20 cellular contexts compared by ENCODE assay signal in the genomic region with DNA sequence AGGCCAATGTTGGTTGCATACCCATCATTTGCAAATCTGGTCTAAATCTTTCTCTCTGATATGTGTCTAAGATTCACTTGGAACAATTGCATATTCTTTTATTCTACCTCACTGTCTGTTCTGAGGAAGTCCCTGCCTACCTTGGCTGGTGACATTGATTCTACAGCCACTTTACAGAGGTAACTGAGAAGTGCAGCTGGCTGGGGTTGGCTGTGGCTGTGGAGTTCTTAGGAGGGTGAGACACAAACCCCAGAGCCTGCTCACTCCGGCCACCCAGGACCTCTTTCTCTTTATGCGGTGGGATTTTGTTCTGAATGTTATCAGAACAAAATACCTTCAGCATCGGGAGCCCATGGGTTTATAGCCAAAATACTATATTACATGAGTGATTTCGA. TPM values are rescaled to one million over a fixed set of nuclear protein-coding genes. Genes with fewer than 3 reads are reported as not detected.
DNase-seq lines count a peak whose midpoint lies in the region; ATAC-seq and TF ChIP-seq lines count a peak whose summit lies in the region.
"Had no signal": no experiment of that assay in that cellular context is flagged by ENCODE, and none has a peak within 500 bp of the region (broad histone marks: within the 10 kb centered on the region; RNA-seq: fewer than 3 reads in every experiment).

No MANE protein-coding gene starts in this region.

- dilution Hi-C loops in IMR-90 (cut with HindIII; ENCODE audit: low sequenced_read_pairs, unreplicated experiment) (no loop called here), mammary epithelial cell (cut with HindIII; ENCODE audit: low sequenced_read_pairs) (no loop called here)

- H3K79me2 ChIP-seq in mammary epithelial cell (ENCODE audit: insufficient read depth, low read length) (no peaks in the 10 kb centered on the region), smooth muscle cell (ENCODE audit: low read depth) (no peaks in the 10 kb centered on the region)

- H3K27me3 ChIP-seq in IMR-90 (ENCODE audit: control insufficient read depth, insufficient read depth, low read length): no peaks in the 10 kb centered on the region
- no peaks in the 10 kb centered on the region for H3K27me3 ChIP-seq in mammary epithelial cell (ENCODE audit: insufficient read depth, low read length)
- H3K27me3 ChIP-seq in smooth muscle cell (ENCODE audit: low read depth): peaks cover 20% of the 10 kb centered on the region
- H3K27me3 ChIP-seq in dorsolateral prefrontal cortex: peaks cover 0 to 30% (median 3%) of the 10 kb centered on the region in 45 donors

- no peak overlapping the region for H3K4me2 ChIP-seq in IMR-90 (ENCODE audit: low read depth, low read length)
- H3K4me2 ChIP-seq in mammary epithelial cell (ENCODE audit: insufficient read depth, low read depth, low read length): peak overlapping the region; percentile 33
- H3K4me2 ChIP-seq in smooth muscle cell: peak overlapping the region; percentile 59
- H3K4me2 ChIP-seq: KMS-11 had no signal

- H3K9me1 ChIP-seq in IMR-90 (ENCODE audit: insufficient read depth, low read length): peaks cover 21% of the 10 kb centered on the region

- H3K23ac ChIP-seq in IMR-90 (ENCODE audit: low read depth, low read length): no peak overlapping the region

- H2AK9ac ChIP-seq in IMR-90 (replicated peaks; ENCODE audit: low read depth, low read length, poor library complexity): no peak overlapping the region

- in situ Hi-C loops in IMR-90 (cut with MboI; ENCODE audit: low sequenced_read_pairs) (no loop called here), mammary epithelial cell (cut with MboI; ENCODE audit: low sequenced_read_pairs in 2 of 2) (no loop called here)

- DNase-seq in activated CD4-positive, alpha-beta T cell treated with anti-CD3 and anti-CD28 coated beads for 36 hours: peak; percentile 5
- no peak for DNase-seq in activated CD4-positive, alpha-beta T cell treated with anti-CD3 and anti-CD28 coated beads, Interleukin-2, amount 10 ng/mL, durations not matched to agents 24 days and 14 days
- DNase-seq in IMR-90 (no peak), mammary epithelial cell (no peak), smooth muscle cell (lab: John Stamatoyannopoulos, UW; ENCODE audit: unreplicated experiment) (no peak), T-helper 1 cell (no peak), dorsolateral prefrontal cortex (no peak)
- no peak for DNase-seq in stimulated activated CD8-positive, alpha-beta memory T cell treated with anti-CD3 and anti-CD28 coated beads, Interleukin-4, amount 100 ng/mL, for 48 hours
- DNase-seq: DMS79, H9, NCI-H1105, NCI-H146, NCI-H2029 treated with DMSO at 0.1 percent for 48 hours, NCI-H2171, NCI-H345, NCI-H82, SHP77 had no signal

- ATAC-seq in activated CD4-positive, alpha-beta T cell treated with anti-CD3 and anti-CD28 coated beads for 36 hours: no peak
- no peak for ATAC-seq in IMR-90 (ENCODE audit: low read depth)
- ATAC-seq: GM12878 had no signal

- no peaks in the 10 kb centered on the region for H3K36me3 ChIP-seq in IMR-90 (ENCODE audit: control insufficient read depth, insufficient read depth, low read length)
- H3K36me3 ChIP-seq in mammary epithelial cell (ENCODE audit: insufficient read depth, low read length): no peaks in the 10 kb centered on the region
- no peaks in the 10 kb centered on the region for H3K36me3 ChIP-seq in smooth muscle cell (ENCODE audit: low read depth)

- no peak overlapping the region for H2AK5ac ChIP-seq in IMR-90 (ENCODE audit: low read depth, low read length)

- H2BK20ac ChIP-seq in IMR-90 (ENCODE audit: low read depth, low read length): peak overlapping the region; percentile 67; the same call in 1 of the 2 replicates

- H2AFZ ChIP-seq in IMR-90 (replicated peaks; ENCODE audit: low read length, poor library complexity) (no peak overlapping the region), mammary epithelial cell (ENCODE audit: low read depth, low read length) (peak overlapping the region; percentile 57), smooth muscle cell (ENCODE audit: low read depth) (no peak overlapping the region)

- H3K27ac Mint-ChIP-seq in activated CD4-positive, alpha-beta T cell treated with anti-CD3 and anti-CD28 coated beads for 36 hours: no peak overlapping the region
- H3K27ac Mint-ChIP-seq in activated CD4-positive, alpha-beta T cell treated with anti-CD3 and anti-CD28 coated beads, Interleukin-2, amount 10 ng/mL, durations not matched to agents 24 days and 14 days: no peak overlapping the region
- H3K27ac Mint-ChIP-seq: H9 had no signal

- H4K8ac ChIP-seq in IMR-90 (ENCODE audit: low read depth in 2 of 2, low read length in 2 of 2): no peak overlapping the region

- no peaks in the 10 kb centered on the region for H3F3A ChIP-seq in smooth muscle cell (ENCODE audit: low read depth)

- H2BK15ac ChIP-seq in IMR-90 (ENCODE audit: low read depth, low read length): peak overlapping the region; percentile 11; the same call in 1 of the 3 replicates

- no peak overlapping the region for H3K56ac ChIP-seq in IMR-90 (ENCODE audit: extremely low read depth, insufficient read depth, low read length)

- 0 out of 2 replicates have a peak overlapping the region, but pooled peaks have one; percentile 26 for H3K4ac ChIP-seq in IMR-90 (ENCODE audit: low read depth, low read length)

- no peaks in the 10 kb centered on the region for H4K20me1 ChIP-seq in IMR-90 (ENCODE audit: insufficient read depth, low read length)
- no peaks in the 10 kb centered on the region for H4K20me1 ChIP-seq in mammary epithelial cell (ENCODE audit: insufficient read depth, low read length)
- H4K20me1 ChIP-seq in smooth muscle cell (ENCODE audit: low read depth): no peaks in the 10 kb centered on the region

- BruUV-seq in IMR-90 (replicated peaks; lab: Mats Ljungman, UMichigan) (no TSS peak), mammary epithelial cell (replicated peaks; lab: Mats Ljungman, UMichigan) (no TSS peak)

- no peak overlapping the region for H4K91ac ChIP-seq in IMR-90 (ENCODE audit: insufficient read depth, low read depth, low read length)

- H3K9ac ChIP-seq in IMR-90 (ENCODE audit: low read depth, low read length) (no peak overlapping the region), mammary epithelial cell (ENCODE audit: insufficient read depth, low read length) (no peak overlapping the region), smooth muscle cell (ENCODE audit: low read depth) (no peak overlapping the region)
- H3K9ac ChIP-seq: KMS-11 had no signal

- CTCF ChIA-PET in activated CD4-positive, alpha-beta T cell treated with anti-CD3 and anti-CD28 coated beads for 36 hours (lab: Charles Lee): interaction anchor here (0.5 kb wide), 1 partner anchor 243 kb away, joined by 3 read pairs; no protein-coding TSS in a partner anchor
- CTCF ChIA-PET in IMR-90 (lab: Yijun Ruan, JAX): no interaction called here
- CTCF ChIA-PET in mammary epithelial cell (lab: Charles Lee; ENCODE audit: low non-redundant PET): no interaction called here

- H3K9me3 ChIP-seq in IMR-90 (ENCODE audit: control insufficient read depth, insufficient read depth, low read length) (no peaks in the 10 kb centered on the region), mammary epithelial cell (replicated peaks; ENCODE audit: insufficient read depth, low read length) (no peaks in the 10 kb centered on the region), smooth muscle cell (replicated peaks; ENCODE audit: low read depth) (no peaks in the 10 kb centered on the region)

- H3K27ac ChIP-seq in IMR-90 (ENCODE audit: insufficient read depth, low read length): no peak overlapping the region
- H3K27ac ChIP-seq in mammary epithelial cell (ENCODE audit: insufficient read depth, low read depth, low read length): no peak overlapping the region
- no peak overlapping the region for H3K27ac ChIP-seq in smooth muscle cell (ENCODE audit: low read depth)
- H3K27ac ChIP-seq in dorsolateral prefrontal cortex: no peak overlapping the region
- H3K27ac ChIP-seq: KMS-11, SK-N-MC had no signal

- no peak for TF ChIP-seq CTCF in IMR-90 (conservative IDR thresholded peaks at IDR 0.05; ENCODE audit: low read depth, low read length)
- no peak for TF ChIP-seq CTCF in mammary epithelial cell (conservative IDR thresholded peaks at IDR 0.05 in 1 of 2, IDR thresholded peaks at IDR 0.05 in 1 of 2; ENCODE audit: extremely low read depth in 1 of 2, insufficient read depth in 1 of 2, low read depth in 1 of 2, low read length in 2 of 2)
- no peak for TF ChIP-seq CTCF in smooth muscle cell (IDR thresholded peaks at IDR 0.05; ENCODE audit: borderline replicate concordance, insufficient read depth, poor library complexity, severe bottlenecking)
- TF ChIP-seq CTCF in dorsolateral prefrontal cortex (IDR thresholded peaks at IDR 0.05 in 54 of 56, conservative IDR thresholded peaks at IDR 0.05 in 2 of 56; ENCODE audit: low read depth in 1 of 56, partially characterized antibody in 56 of 56): no peak

- H3K4me3 Mint-ChIP-seq in activated CD4-positive, alpha-beta T cell treated with anti-CD3 and anti-CD28 coated beads for 36 hours: no peak overlapping the region
- no peak overlapping the region for H3K4me3 Mint-ChIP-seq in activated CD4-positive, alpha-beta T cell treated with anti-CD3 and anti-CD28 coated beads, Interleukin-2, amount 10 ng/mL, durations not matched to agents 24 days and 14 days
- H3K4me3 Mint-ChIP-seq: H9 had no signal

- intact Hi-C loops in activated CD4-positive, alpha-beta T cell treated with anti-CD3 and anti-CD28 coated beads for 36 hours (cut with DNase I, micrococcal nuclease): loop anchor here in 1 of 2 experiments (2.0 to 5.0 kb wide), 2 partner anchors 52 to 296 kb away; no protein-coding TSS in a partner anchor
- intact Hi-C loops in activated CD4-positive, alpha-beta T cell treated with anti-CD3 and anti-CD28 coated beads, Interleukin-2, amount 10 ng/mL, durations not matched to agents 24 days and 14 days (cut with micrococcal nuclease): no loop called here
- intact Hi-C loops in IMR-90 (cut with micrococcal nuclease): no loop called here
- intact Hi-C loops in mammary epithelial cell (cut with micrococcal nuclease): no loop called here
- intact Hi-C loops in dorsolateral prefrontal cortex (cut with DNase I): no loop called here

- H2BK120ac ChIP-seq in IMR-90 (ENCODE audit: low read depth, low read length): peak overlapping the region; percentile 26; the same call in 1 of the 2 replicates

- H3K4me3 ChIP-seq in IMR-90 (ENCODE audit: insufficient read depth, low read depth, low read length): no peak overlapping the region
- no peak overlapping the region for H3K4me3 ChIP-seq in mammary epithelial cell (replicated peaks in 1 of 3; ENCODE audit: insufficient read depth in 1 of 3, low read depth in 2 of 3, low read length in 3 of 3)
- H3K4me3 ChIP-seq in smooth muscle cell: no peak overlapping the region
- H3K4me3 ChIP-seq in dorsolateral prefrontal cortex: no peak overlapping the region
- H3K4me3 ChIP-seq: GM12878, SK-N-MC had no signal

- no peak overlapping the region for H4K5ac ChIP-seq in IMR-90 (ENCODE audit: low read depth, low read length)

- POLR2A ChIA-PET in activated CD4-positive, alpha-beta T cell treated with anti-CD3 and anti-CD28 coated beads for 36 hours (lab: Charles Lee): no interaction called here
- POLR2A ChIA-PET in IMR-90 (lab: Charles Lee; ENCODE audit: unreplicated experiment): no interaction called here

- H3K4me1 ChIP-seq in IMR-90 (ENCODE audit: control insufficient read depth, insufficient read depth, low read length) (peaks cover 8% of the 10 kb centered on the region), mammary epithelial cell (ENCODE audit: insufficient read depth, low read length) (peaks cover 14% of the 10 kb centered on the region), smooth muscle cell (ENCODE audit: low read depth) (peaks cover 12% of the 10 kb centered on the region)

- no peak for TF ChIP-seq POLR2A in IMR-90 (IDR thresholded peaks at IDR 0.05; ENCODE audit: low read depth, low read length)

- no peak overlapping the region for H3K14ac ChIP-seq in IMR-90 (replicated peaks; ENCODE audit: low read depth, low read length)

- H3K18ac ChIP-seq in IMR-90 (ENCODE audit: low read depth, low read length): no peak overlapping the region

- H3K79me1 ChIP-seq in IMR-90 (ENCODE audit: low read depth in 1 of 2, low read length in 2 of 2): no peaks in the 10 kb centered on the region

- no peak for TF ChIP-seq RAD21 in IMR-90 (IDR thresholded peaks at IDR 0.05; ENCODE audit: low read length)

- H3K36me3 Mint-ChIP-seq in activated CD4-positive, alpha-beta T cell treated with anti-CD3 and anti-CD28 coated beads for 36 hours (ENCODE audit: low read depth): no peaks in the 10 kb centered on the region
- no peaks in the 10 kb centered on the region for H3K36me3 Mint-ChIP-seq in activated CD4-positive, alpha-beta T cell treated with anti-CD3 and anti-CD28 coated beads, Interleukin-2, amount 10 ng/mL, durations not matched to agents 24 days and 14 days (ENCODE audit: low read depth)

- H3K27me3 Mint-ChIP-seq in activated CD4-positive, alpha-beta T cell treated with anti-CD3 and anti-CD28 coated beads for 36 hours: peaks cover 14% of the 10 kb centered on the region
- H3K27me3 Mint-ChIP-seq in activated CD4-positive, alpha-beta T cell treated with anti-CD3 and anti-CD28 coated beads, Interleukin-2, amount 10 ng/mL, durations not matched to agents 24 days and 14 days: peaks cover 7% of the 10 kb centered on the region

- no CpG with 5 or more reads among the region's 4 CpGs for WGBS in IMR-90 (ENCODE audit: extremely low coverage in 2 of 2, insufficient read length in 1 of 2), 2 experiments
- 98% methylated on average over 4 of the region's 4 CpGs for WGBS in mammary epithelial cell (ENCODE audit: low coverage, missing lambda C conversion rate)
- WGBS in smooth muscle cell (ENCODE audit: low lambda C conversion rate): 97% methylated on average over 4 of the region's 4 CpGs

- peaks cover 11% of the 10 kb centered on the region for H3K4me1 Mint-ChIP-seq in activated CD4-positive, alpha-beta T cell treated with anti-CD3 and anti-CD28 coated beads for 36 hours
- H3K4me1 Mint-ChIP-seq in activated CD4-positive, alpha-beta T cell treated with anti-CD3 and anti-CD28 coated beads, Interleukin-2, amount 10 ng/mL, durations not matched to agents 24 days and 14 days: peaks cover 8% of the 10 kb centered on the region

- H2BK5ac ChIP-seq in IMR-90 (ENCODE audit: low read depth, low read length, poor library complexity, severe bottlenecking): no peak overlapping the region

- no peaks in the 10 kb centered on the region for H3K9me3 Mint-ChIP-seq in activated CD4-positive, alpha-beta T cell treated with anti-CD3 and anti-CD28 coated beads for 36 hours (ENCODE audit: low read depth)
- H3K9me3 Mint-ChIP-seq in activated CD4-positive, alpha-beta T cell treated with anti-CD3 and anti-CD28 coated beads, Interleukin-2, amount 10 ng/mL, durations not matched to agents 24 days and 14 days: no peaks in the 10 kb centered on the region
- H3K9me3 Mint-ChIP-seq: H9 had no signal

RNA-seq across cellular contexts. Expression of gene IRS2, which starts 54.5 kb away (rescaled TPM):
- total RNA-seq in activated CD4-positive, alpha-beta T cell treated with anti-CD3 and anti-CD28 coated beads for 36 hours: 1 to 10 TPM; 1.4 to 1.5 TPM
- 3.2 and 3.5 TPM in 2 replicates for total RNA-seq in activated CD4-positive, alpha-beta T cell treated with anti-CD3 and anti-CD28 coated beads, Interleukin-2, amount 10 ng/mL, durations not matched to agents 24 days and 14 days
- total RNA-seq in IMR-90 (2012; rRNA removed) (0.36 and 0.83 TPM in 2 replicates), mammary epithelial cell (10 to 100 TPM; 22.7 to 37.8 TPM), smooth muscle cell (0.72 and 0.90 TPM in 2 replicates), dorsolateral prefrontal cortex (100 to 1,000 TPM in 1 of 120 experiments, 10 to 100 TPM in 119; 46.0 to 107 (median 73.1) TPM)
- polyA plus RNA-seq in IMR-90 (2012; rRNA removed) (1.4 and 1.9 TPM in 2 replicates), mammary epithelial cell (6.2 TPM), smooth muscle cell (1.2 and 1.7 TPM in 2 replicates)
- polyA plus RNA-seq in IMR-90 (2012; cell fraction: cytosol; rRNA removed): 1.3 and 3.3 TPM in 2 replicates
- 2.3 and 3.6 TPM in 2 replicates for polyA plus RNA-seq in IMR-90 (2012; cell fraction: nucleus; rRNA removed; ENCODE audit: low replicate concordance)
- 14.0 TPM for polyA minus RNA-seq in mammary epithelial cell
